In the genomic region with DNA sequence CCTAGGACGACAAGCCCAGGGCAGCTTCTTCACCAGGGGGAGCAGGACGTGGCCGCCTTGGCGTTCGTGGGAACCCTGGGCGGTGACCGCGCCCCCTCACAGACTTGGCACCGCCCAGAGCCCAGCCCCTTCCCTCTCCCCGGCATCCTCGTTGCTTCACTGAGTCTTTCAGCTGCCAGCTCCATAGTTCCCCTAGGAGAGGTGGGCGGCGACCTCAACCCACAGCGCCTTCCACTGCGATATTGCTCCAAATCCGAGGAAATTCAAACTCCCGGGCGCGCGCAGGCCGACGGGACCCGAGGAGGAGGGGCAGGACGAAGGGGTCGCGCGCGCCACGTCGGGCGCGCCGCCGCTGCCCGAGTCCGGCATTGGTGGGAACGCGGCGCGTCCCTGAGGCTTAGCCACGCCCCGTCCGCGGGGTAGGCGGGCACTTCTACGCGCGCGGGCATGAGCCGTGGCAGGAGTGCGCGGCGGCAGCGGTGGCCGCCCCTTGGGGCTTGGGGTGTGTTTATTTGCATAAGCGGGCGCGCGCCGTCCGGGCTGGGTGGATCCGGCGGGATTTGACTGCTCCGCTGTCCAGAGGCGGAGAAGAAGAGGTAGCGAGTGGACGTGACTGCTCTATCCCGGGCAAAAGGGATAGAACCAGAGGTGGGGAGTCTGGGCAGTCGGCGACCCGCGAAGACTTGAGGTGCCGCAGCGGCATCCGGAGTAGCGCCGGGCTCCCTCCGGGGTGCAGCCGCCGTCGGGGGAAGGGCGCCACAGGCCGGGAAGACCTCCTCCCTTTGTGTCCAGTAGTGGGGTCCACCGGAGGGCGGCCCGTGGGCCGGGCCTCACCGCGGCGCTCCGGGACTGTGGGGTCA, we compare ENCODE assay signal across 1 cellular context.
A peak's percentile ranks its signal among the peaks of the same experiment; 100 is the strongest.
TF ChIP-seq lines count a peak whose summit lies in the region.

A gene with protein sequence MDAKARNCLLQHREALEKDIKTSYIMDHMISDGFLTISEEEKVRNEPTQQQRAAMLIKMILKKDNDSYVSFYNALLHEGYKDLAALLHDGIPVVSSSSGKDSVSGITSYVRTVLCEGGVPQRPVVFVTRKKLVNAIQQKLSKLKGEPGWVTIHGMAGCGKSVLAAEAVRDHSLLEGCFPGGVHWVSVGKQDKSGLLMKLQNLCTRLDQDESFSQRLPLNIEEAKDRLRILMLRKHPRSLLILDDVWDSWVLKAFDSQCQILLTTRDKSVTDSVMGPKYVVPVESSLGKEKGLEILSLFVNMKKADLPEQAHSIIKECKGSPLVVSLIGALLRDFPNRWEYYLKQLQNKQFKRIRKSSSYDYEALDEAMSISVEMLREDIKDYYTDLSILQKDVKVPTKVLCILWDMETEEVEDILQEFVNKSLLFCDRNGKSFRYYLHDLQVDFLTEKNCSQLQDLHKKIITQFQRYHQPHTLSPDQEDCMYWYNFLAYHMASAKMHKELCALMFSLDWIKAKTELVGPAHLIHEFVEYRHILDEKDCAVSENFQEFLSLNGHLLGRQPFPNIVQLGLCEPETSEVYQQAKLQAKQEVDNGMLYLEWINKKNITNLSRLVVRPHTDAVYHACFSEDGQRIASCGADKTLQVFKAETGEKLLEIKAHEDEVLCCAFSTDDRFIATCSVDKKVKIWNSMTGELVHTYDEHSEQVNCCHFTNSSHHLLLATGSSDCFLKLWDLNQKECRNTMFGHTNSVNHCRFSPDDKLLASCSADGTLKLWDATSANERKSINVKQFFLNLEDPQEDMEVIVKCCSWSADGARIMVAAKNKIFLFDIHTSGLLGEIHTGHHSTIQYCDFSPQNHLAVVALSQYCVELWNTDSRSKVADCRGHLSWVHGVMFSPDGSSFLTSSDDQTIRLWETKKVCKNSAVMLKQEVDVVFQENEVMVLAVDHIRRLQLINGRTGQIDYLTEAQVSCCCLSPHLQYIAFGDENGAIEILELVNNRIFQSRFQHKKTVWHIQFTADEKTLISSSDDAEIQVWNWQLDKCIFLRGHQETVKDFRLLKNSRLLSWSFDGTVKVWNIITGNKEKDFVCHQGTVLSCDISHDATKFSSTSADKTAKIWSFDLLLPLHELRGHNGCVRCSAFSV (N-terminal part only) (plus strand): TSS at position 579 of the 860 bp plus-strand sequence. CDS start 3,070 bp downstream, outside the sequence.
A gene with protein sequence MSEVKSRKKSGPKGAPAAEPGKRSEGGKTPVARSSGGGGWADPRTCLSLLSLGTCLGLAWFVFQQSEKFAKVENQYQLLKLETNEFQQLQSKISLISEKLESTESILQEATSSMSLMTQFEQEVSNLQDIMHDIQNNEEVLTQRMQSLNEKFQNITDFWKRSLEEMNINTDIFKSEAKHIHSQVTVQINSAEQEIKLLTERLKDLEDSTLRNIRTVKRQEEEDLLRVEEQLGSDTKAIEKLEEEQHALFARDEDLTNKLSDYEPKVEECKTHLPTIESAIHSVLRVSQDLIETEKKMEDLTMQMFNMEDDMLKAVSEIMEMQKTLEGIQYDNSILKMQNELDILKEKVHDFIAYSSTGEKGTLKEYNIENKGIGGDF (minus strand): TSS at position 77 of the 860 bp plus-strand sequence. CDS start 87 bp downstream, outside the sequence.

TF ChIP-seq in K562, 482 proteins besides CTCF, POLR2A, EP300 and RAD21 (continued from another document and continues in another):
- TF ChIP-seq, protein P1, sequence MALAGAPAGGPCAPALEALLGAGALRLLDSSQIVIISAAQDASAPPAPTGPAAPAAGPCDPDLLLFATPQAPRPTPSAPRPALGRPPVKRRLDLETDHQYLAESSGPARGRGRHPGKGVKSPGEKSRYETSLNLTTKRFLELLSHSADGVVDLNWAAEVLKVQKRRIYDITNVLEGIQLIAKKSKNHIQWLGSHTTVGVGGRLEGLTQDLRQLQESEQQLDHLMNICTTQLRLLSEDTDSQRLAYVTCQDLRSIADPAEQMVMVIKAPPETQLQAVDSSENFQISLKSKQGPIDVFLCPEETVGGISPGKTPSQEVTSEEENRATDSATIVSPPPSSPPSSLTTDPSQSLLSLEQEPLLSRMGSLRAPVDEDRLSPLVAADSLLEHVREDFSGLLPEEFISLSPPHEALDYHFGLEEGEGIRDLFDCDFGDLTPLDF (CRISPR knock-in tag; IDR thresholded peaks at IDR 0.05) = no peak; the same call in 1 of the 2 replicates
- TF ChIP-seq CBX8 (IDR thresholded peaks at IDR 0.05; ENCODE audit: borderline replicate concordance, extremely low read depth, low read depth, low read length, poor library complexity, severe bottlenecking) (no peak), CCAR2 (IDR thresholded peaks at IDR 0.05; ENCODE audit: low read depth, low read length) (no peak), SAFB (IDR thresholded peaks at IDR 0.05; ENCODE audit: borderline replicate concordance, low read depth, low read length) (no peak), U2AF1 (optimal IDR thresholded peaks at IDR 0.05; ENCODE audit: low read depth, low read length) (peak; percentile 58), SMARCB1 (IDR thresholded peaks at IDR 0.05; ENCODE audit: insufficient read length, low read depth) (no peak), FOSL1 (tag; conservative IDR thresholded peaks at IDR 0.05) (no peak), PRMT5 (CRISPR knock-in tag; IDR thresholded peaks at IDR 0.05) (no peak), NCOA2 (IDR thresholded peaks at IDR 0.05; ENCODE audit: partially characterized antibody in 2 of 2) (no peak), CHCHD3 (CRISPR knock-in tag; IDR thresholded peaks at IDR 0.05) (no peak), ZKSCAN3 (CRISPR knock-in tag; IDR thresholded peaks at IDR 0.05) (no peak), SAFB2 (IDR thresholded peaks at IDR 0.05; ENCODE audit: borderline replicate concordance, low read depth, low read length, severe bottlenecking) (no peak), ZNF431 (CRISPR knock-in tag; IDR thresholded peaks at IDR 0.05) (no peak; the same call in 1 of the 2 replicates), FOXJ2 (tag; IDR thresholded peaks at IDR 0.05) (no peak), ZNF75A (CRISPR knock-in tag; IDR thresholded peaks at IDR 0.05) (no peak), ZNF121 (CRISPR knock-in tag; conservative IDR thresholded peaks at IDR 0.05) (no peak), ZNF274 (IDR thresholded peaks at IDR 0.05; ENCODE audit: borderline replicate concordance, low read depth, low read length) (no peak), ZNF232 (CRISPR knock-in tag; IDR thresholded peaks at IDR 0.05) (no peak), ZNF3 (CRISPR knock-in tag; IDR thresholded peaks at IDR 0.05) (no peak), ZNF778 (CRISPR knock-in tag; IDR thresholded peaks at IDR 0.05) (no peak), KAT7 (CRISPR knock-in tag; IDR thresholded peaks at IDR 0.05; ENCODE audit: borderline replicate concordance) (no peak), EHMT2 (IDR thresholded peaks at IDR 0.05) (no peak), PCBP2 (IDR thresholded peaks at IDR 0.05; ENCODE audit: low read depth, low read length, poor library complexity, severe bottlenecking) (no peak)
- TF ChIP-seq, protein P2, sequence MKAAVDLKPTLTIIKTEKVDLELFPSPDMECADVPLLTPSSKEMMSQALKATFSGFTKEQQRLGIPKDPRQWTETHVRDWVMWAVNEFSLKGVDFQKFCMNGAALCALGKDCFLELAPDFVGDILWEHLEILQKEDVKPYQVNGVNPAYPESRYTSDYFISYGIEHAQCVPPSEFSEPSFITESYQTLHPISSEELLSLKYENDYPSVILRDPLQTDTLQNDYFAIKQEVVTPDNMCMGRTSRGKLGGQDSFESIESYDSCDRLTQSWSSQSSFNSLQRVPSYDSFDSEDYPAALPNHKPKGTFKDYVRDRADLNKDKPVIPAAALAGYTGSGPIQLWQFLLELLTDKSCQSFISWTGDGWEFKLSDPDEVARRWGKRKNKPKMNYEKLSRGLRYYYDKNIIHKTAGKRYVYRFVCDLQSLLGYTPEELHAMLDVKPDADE (conservative IDR thresholded peaks at IDR 0.05; ENCODE audit: control insufficient read depth, low read depth, low read length) = no peak; the same call in 1 of the 2 replicates
- TF ChIP-seq, protein P3, sequence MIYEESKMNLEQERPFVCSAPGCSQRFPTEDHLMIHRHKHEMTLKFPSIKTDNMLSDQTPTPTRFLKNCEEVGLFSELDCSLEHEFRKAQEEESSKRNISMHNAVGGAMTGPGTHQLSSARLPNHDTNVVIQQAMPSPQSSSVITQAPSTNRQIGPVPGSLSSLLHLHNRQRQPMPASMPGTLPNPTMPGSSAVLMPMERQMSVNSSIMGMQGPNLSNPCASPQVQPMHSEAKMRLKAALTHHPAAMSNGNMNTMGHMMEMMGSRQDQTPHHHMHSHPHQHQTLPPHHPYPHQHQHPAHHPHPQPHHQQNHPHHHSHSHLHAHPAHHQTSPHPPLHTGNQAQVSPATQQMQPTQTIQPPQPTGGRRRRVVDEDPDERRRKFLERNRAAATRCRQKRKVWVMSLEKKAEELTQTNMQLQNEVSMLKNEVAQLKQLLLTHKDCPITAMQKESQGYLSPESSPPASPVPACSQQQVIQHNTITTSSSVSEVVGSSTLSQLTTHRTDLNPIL (CRISPR knock-in tag; IDR thresholded peaks at IDR 0.05) = no peak
- TF ChIP-seq, protein P4, sequence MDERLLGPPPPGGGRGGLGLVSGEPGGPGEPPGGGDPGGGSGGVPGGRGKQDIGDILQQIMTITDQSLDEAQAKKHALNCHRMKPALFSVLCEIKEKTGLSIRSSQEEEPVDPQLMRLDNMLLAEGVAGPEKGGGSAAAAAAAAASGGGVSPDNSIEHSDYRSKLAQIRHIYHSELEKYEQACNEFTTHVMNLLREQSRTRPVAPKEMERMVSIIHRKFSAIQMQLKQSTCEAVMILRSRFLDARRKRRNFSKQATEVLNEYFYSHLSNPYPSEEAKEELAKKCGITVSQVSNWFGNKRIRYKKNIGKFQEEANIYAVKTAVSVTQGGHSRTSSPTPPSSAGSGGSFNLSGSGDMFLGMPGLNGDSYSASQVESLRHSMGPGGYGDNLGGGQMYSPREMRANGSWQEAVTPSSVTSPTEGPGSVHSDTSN (CRISPR knock-in tag; IDR thresholded peaks at IDR 0.05; ENCODE audit: low read depth) = no peak
- TF ChIP-seq, protein P4 (tag; conservative IDR thresholded peaks at IDR 0.05; ENCODE audit: low read depth) = no peak
- TF ChIP-seq, protein P5, sequence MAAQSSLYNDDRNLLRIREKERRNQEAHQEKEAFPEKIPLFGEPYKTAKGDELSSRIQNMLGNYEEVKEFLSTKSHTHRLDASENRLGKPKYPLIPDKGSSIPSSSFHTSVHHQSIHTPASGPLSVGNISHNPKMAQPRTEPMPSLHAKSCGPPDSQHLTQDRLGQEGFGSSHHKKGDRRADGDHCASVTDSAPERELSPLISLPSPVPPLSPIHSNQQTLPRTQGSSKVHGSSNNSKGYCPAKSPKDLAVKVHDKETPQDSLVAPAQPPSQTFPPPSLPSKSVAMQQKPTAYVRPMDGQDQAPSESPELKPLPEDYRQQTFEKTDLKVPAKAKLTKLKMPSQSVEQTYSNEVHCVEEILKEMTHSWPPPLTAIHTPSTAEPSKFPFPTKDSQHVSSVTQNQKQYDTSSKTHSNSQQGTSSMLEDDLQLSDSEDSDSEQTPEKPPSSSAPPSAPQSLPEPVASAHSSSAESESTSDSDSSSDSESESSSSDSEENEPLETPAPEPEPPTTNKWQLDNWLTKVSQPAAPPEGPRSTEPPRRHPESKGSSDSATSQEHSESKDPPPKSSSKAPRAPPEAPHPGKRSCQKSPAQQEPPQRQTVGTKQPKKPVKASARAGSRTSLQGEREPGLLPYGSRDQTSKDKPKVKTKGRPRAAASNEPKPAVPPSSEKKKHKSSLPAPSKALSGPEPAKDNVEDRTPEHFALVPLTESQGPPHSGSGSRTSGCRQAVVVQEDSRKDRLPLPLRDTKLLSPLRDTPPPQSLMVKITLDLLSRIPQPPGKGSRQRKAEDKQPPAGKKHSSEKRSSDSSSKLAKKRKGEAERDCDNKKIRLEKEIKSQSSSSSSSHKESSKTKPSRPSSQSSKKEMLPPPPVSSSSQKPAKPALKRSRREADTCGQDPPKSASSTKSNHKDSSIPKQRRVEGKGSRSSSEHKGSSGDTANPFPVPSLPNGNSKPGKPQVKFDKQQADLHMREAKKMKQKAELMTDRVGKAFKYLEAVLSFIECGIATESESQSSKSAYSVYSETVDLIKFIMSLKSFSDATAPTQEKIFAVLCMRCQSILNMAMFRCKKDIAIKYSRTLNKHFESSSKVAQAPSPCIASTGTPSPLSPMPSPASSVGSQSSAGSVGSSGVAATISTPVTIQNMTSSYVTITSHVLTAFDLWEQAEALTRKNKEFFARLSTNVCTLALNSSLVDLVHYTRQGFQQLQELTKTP (IDR thresholded peaks at IDR 0.05; ENCODE audit: low read depth in 1 of 2, partially characterized antibody in 2 of 2) = no peak
- TF ChIP-seq, protein P6, sequence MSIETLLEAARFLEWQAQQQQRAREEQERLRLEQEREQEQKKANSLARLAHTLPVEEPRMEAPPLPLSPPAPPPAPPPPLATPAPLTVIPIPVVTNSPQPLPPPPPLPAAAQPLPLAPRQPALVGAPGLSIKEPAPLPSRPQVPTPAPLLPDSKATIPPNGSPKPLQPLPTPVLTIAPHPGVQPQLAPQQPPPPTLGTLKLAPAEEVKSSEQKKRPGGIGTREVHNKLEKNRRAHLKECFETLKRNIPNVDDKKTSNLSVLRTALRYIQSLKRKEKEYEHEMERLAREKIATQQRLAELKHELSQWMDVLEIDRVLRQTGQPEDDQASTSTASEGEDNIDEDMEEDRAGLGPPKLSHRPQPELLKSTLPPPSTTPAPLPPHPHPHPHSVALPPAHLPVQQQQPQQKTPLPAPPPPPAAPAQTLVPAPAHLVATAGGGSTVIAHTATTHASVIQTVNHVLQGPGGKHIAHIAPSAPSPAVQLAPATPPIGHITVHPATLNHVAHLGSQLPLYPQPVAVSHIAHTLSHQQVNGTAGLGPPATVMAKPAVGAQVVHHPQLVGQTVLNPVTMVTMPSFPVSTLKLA (conservative IDR thresholded peaks at IDR 0.05) = peak; percentile 47 to 70; a peak in 1 of 4 replicates
- TF ChIP-seq, protein P7, sequence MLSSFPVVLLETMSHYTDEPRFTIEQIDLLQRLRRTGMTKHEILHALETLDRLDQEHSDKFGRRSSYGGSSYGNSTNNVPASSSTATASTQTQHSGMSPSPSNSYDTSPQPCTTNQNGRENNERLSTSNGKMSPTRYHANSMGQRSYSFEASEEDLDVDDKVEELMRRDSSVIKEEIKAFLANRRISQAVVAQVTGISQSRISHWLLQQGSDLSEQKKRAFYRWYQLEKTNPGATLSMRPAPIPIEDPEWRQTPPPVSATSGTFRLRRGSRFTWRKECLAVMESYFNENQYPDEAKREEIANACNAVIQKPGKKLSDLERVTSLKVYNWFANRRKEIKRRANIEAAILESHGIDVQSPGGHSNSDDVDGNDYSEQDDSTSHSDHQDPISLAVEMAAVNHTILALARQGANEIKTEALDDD (IDR thresholded peaks at IDR 0.05) = no peak
- TF ChIP-seq, protein P8, sequence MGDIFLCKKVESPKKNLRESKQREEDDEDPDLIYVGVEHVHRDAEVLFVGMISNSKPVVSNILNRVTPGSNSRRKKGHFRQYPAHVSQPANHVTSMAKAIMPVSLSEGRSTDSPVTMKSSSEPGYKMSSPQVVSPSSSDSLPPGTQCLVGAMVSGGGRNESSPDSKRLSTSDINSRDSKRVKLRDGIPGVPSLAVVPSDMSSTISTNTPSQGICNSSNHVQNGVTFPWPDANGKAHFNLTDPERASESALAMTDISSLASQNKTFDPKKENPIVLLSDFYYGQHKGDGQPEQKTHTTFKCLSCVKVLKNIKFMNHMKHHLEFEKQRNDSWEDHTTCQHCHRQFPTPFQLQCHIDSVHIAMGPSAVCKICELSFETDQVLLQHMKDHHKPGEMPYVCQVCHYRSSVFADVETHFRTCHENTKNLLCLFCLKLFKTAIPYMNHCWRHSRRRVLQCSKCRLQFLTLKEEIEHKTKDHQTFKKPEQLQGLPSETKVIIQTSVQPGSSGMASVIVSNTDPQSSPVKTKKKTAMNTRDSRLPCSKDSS (IDR thresholded peaks at IDR 0.05; ENCODE audit: low read depth, partially characterized antibody) = no peak
